Comparison of ENCODE assay signal across 10 cellular contexts in the genomic region with DNA sequence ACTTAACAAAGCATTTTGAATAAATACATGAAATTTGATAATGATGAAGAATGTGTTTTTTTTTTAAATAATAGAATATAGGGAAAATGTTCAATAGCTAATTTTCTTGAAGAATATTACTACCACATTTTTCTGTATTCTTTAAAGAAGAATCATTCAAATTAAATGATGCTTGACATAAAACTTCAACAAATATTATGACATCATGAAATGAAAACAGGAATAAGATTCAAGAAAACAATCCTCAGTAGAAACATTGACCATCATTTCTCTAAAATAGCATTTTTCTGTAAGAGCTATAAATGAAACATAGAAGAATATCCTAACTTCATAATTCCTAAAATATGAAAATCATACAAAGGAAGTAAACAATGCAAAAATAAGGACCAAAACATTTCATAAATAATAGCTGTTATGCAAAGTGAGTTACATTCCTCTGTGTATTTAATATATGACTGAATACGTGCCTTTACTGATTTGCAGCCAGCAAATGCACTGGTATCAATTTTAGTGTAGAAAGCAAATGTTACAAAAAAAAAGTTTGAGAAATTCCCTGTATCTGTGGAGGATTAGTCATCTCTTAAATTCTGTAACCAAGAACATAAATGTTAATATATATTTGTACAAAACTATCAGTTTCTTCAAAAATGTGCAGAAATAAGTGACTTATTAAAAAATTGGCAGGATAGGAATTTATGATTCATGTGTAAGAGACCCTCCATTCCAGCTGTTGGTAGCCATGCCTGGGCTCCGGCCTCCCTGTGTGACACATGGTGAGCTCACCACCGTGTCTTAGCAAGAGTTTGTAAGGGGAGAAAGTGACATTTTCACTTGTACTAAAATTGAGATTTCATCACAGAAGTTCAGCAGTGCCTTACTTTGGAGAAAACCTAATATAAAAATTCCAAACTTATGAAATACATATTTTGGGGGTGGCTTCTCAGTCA. TPM values are rescaled to one million over a fixed set of nuclear protein-coding genes. Genes with fewer than 3 reads are reported as not detected.
DNase-seq lines count a peak whose midpoint lies in the region; ATAC-seq and TF ChIP-seq lines count a peak whose summit lies in the region.
"Had no signal": no experiment of that assay in that cellular context is flagged by ENCODE, and none has a peak within 500 bp of the region (broad histone marks: within the 10 kb centered on the region; RNA-seq: fewer than 3 reads in every experiment).

No MANE protein-coding gene starts in this region.

- no peaks in the 10 kb centered on the region for H3K27me3 ChIP-seq in SK-N-SH (ENCODE audit: insufficient read depth)

- H3K79me2 ChIP-seq in SK-N-SH (ENCODE audit: insufficient read depth): no peaks in the 10 kb centered on the region

- peaks cover 2 to 34% of the 10 kb centered on the region in 2 experiments for H3K4me1 ChIP-seq in SK-N-SH (ENCODE audit: control insufficient read depth in 1 of 2, insufficient read depth in 2 of 2, low read depth in 1 of 2, low read length in 1 of 2)

- CTCF ChIA-PET in SK-N-SH (lab: Yijun Ruan, JAX): interaction anchor here (1.4 to 4.2 kb wide), 3 partner anchors 11 to 234 kb away, joined by 4 to 21 read pairs (median 18); no protein-coding TSS in a partner anchor

- TF ChIP-seq RAD21 in SK-N-SH (IDR thresholded peaks at IDR 0.05; ENCODE audit: low read length): no peak

- DNase-seq in Caki2 (ENCODE audit: low read depth): peak; percentile 34
- DNase-seq in SK-N-SH: no peak
- peak; percentile 93 to 97 for DNase-seq in foreskin fibroblast
- DNase-seq in MV-4-11 (lab: John Stamatoyannopoulos, UW): no peak
- DNase-seq in D341Med (ENCODE audit: low spot score): no peak
- no peak for DNase-seq in NCI-H1694 (lab: John Stamatoyannopoulos, UW)
- DNase-seq: NCI-H1092 treated with DMSO at 0.1 percent for 48 hours, Right ventricle myocardium superior had no signal

- no peaks in the 10 kb centered on the region for H3K36me3 ChIP-seq in SK-N-SH (replicated peaks in 1 of 2; ENCODE audit: control insufficient read depth in 1 of 2, insufficient read depth in 2 of 2, low read length in 1 of 2)

- ATAC-seq in GM21528 (IDR thresholded peaks at IDR 0.05; ENCODE audit: low FRiP score, unreplicated experiment): peak; percentile 55
- ATAC-seq in GM19324 (IDR thresholded peaks at IDR 0.05; ENCODE audit: low FRiP score, unreplicated experiment): no peak

- no peaks in the 10 kb centered on the region for H3K9me3 ChIP-seq in SK-N-SH

- TF ChIP-seq CTCF in SK-N-SH (IDR thresholded peaks at IDR 0.05) (no peak), foreskin fibroblast (IDR thresholded peaks at IDR 0.05; ENCODE audit: low read depth, low read length) (no peak)

- peak overlapping the region in 1 of 2 experiments; percentile 75; a peak in 2 of 4 replicates for H3K27ac ChIP-seq in SK-N-SH (ENCODE audit: low read depth in 2 of 2, low read length in 1 of 2)

- POLR2A ChIA-PET in SK-N-SH (lab: Yijun Ruan, JAX): no interaction called here

- H3K9ac ChIP-seq in SK-N-SH: 0 out of 2 replicates have a peak overlapping the region, but pooled peaks have one; percentile 14

- in situ Hi-C loops in Caki2 (cut with HindIII; ENCODE audit: low pct_unique_long_range_greater_than_20kb, low sequenced_read_pairs): no loop called here

- H3K4me2 ChIP-seq in SK-N-SH: peak overlapping the region; percentile 17; the same call in 1 of the 2 replicates

- no peaks in the 10 kb centered on the region for H4K20me1 ChIP-seq in SK-N-SH (ENCODE audit: insufficient read depth)

- no peak overlapping the region for H2AFZ ChIP-seq in SK-N-SH (ENCODE audit: low read depth)

- H3K9me2 ChIP-seq in SK-N-SH: no peaks in the 10 kb centered on the region

- WGBS in SK-N-SH (ENCODE audit: low lambda C conversion rate): 12% methylated on average over 3 of the region's 3 CpGs

- TF ChIP-seq EP300 in SK-N-SH (IDR thresholded peaks at IDR 0.05; ENCODE audit: borderline replicate concordance in 1 of 2, low read depth in 1 of 2, low read length in 1 of 2): peak in 1 of 2 experiments; percentile 74; a peak in 2 of 4 replicates

- H3F3A ChIP-seq in SK-N-SH (replicated peaks; ENCODE audit: insufficient read depth): peaks cover 61% of the 10 kb centered on the region

- H3K4me3 ChIP-seq in SK-N-SH (ENCODE audit: low read depth in 2 of 2, low read length in 1 of 2) (no peak overlapping the region), foreskin fibroblast (ENCODE audit: low read depth in 1 of 2, low read length in 2 of 2) (no peak overlapping the region)

TF ChIP-seq in SK-N-SH, 30 proteins besides CTCF, POLR2A, EP300 and RAD21:
- TF ChIP-seq SMC3 (IDR thresholded peaks at IDR 0.05; ENCODE audit: low read depth, low read length): no peak
- peak; percentile 93 for TF ChIP-seq FOSL2 (IDR thresholded peaks at IDR 0.05; ENCODE audit: borderline replicate concordance, low read depth)
- TF ChIP-seq RFX5 (IDR thresholded peaks at IDR 0.05; ENCODE audit: low read length): no peak
- TF ChIP-seq TAF1 (IDR thresholded peaks at IDR 0.05; ENCODE audit: borderline replicate concordance, low read depth, low read length): no peak
- peak; percentile 91 for TF ChIP-seq TCF12 (IDR thresholded peaks at IDR 0.05)
- TF ChIP-seq, protein P1, sequence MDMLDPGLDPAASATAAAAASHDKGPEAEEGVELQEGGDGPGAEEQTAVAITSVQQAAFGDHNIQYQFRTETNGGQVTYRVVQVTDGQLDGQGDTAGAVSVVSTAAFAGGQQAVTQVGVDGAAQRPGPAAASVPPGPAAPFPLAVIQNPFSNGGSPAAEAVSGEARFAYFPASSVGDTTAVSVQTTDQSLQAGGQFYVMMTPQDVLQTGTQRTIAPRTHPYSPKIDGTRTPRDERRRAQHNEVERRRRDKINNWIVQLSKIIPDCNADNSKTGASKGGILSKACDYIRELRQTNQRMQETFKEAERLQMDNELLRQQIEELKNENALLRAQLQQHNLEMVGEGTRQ (IDR thresholded peaks at IDR 0.05; ENCODE audit: borderline replicate concordance, low read depth, low read length): no peak
- TF ChIP-seq FOXJ3 (CRISPR knock-in tag; IDR thresholded peaks at IDR 0.05): no peak
- TF ChIP-seq, protein P2, sequence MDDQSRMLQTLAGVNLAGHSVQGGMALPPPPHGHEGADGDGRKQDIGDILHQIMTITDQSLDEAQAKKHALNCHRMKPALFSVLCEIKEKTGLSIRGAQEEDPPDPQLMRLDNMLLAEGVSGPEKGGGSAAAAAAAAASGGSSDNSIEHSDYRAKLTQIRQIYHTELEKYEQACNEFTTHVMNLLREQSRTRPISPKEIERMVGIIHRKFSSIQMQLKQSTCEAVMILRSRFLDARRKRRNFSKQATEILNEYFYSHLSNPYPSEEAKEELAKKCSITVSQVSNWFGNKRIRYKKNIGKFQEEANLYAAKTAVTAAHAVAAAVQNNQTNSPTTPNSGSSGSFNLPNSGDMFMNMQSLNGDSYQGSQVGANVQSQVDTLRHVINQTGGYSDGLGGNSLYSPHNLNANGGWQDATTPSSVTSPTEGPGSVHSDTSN (IDR thresholded peaks at IDR 0.05): peak; percentile 78
- TF ChIP-seq EZH2phosphoT487 (IDR thresholded peaks at IDR 0.05; ENCODE audit: borderline replicate concordance, low read depth): no peak
- TF ChIP-seq CHD2 (IDR thresholded peaks at IDR 0.05; ENCODE audit: low read length, partially characterized antibody): no peak
- TF ChIP-seq RXRA (IDR thresholded peaks at IDR 0.05; ENCODE audit: borderline replicate concordance, low read depth): peak; percentile 34; the same call in 1 of the 2 replicates
- TF ChIP-seq SIN3A (IDR thresholded peaks at IDR 0.05; ENCODE audit: borderline replicate concordance, low read depth, low read length): peak; percentile 72; the same call in 1 of the 2 replicates
- TF ChIP-seq NRF1 (IDR thresholded peaks at IDR 0.05; ENCODE audit: low read depth, low read length): no peak
- TF ChIP-seq JUND (IDR thresholded peaks at IDR 0.05): peak; percentile 88
- TF ChIP-seq, protein P3, sequence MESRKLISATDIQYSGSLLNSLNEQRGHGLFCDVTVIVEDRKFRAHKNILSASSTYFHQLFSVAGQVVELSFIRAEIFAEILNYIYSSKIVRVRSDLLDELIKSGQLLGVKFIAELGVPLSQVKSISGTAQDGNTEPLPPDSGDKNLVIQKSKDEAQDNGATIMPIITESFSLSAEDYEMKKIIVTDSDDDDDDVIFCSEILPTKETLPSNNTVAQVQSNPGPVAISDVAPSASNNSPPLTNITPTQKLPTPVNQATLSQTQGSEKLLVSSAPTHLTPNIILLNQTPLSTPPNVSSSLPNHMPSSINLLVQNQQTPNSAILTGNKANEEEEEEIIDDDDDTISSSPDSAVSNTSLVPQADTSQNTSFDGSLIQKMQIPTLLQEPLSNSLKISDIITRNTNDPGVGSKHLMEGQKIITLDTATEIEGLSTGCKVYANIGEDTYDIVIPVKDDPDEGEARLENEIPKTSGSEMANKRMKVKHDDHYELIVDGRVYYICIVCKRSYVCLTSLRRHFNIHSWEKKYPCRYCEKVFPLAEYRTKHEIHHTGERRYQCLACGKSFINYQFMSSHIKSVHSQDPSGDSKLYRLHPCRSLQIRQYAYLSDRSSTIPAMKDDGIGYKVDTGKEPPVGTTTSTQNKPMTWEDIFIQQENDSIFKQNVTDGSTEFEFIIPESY (IDR thresholded peaks at IDR 0.05; ENCODE audit: borderline replicate concordance, low read depth): 0 out of 2 replicates have a peak, but pooled peaks have one; percentile 18
- no peak; the same call in 1 of the 2 replicates for TF ChIP-seq YY1 (IDR thresholded peaks at IDR 0.05; ENCODE audit: low read depth)
- TF ChIP-seq, protein P4, sequence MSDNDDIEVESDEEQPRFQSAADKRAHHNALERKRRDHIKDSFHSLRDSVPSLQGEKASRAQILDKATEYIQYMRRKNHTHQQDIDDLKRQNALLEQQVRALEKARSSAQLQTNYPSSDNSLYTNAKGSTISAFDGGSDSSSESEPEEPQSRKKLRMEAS (IDR thresholded peaks at IDR 0.05; ENCODE audit: low read depth): peak; percentile 63
- peak; percentile 73; the same call in 1 of the 2 replicates for TF ChIP-seq TEAD4 (IDR thresholded peaks at IDR 0.05; ENCODE audit: borderline replicate concordance, insufficient read depth)
- no peak for TF ChIP-seq ELF1 (IDR thresholded peaks at IDR 0.05)
- TF ChIP-seq POLR2AphosphoS5 (IDR thresholded peaks at IDR 0.05; ENCODE audit: low read depth, low read length): peak; percentile 43; the same call in 1 of the 2 replicates
- TF ChIP-seq NFIC (IDR thresholded peaks at IDR 0.05; ENCODE audit: borderline replicate concordance): peak; percentile 87; the same call in 1 of the 2 replicates

RNA-seq across cellular contexts. Expression of a gene that starts 15.0 kb away (rescaled TPM):
- total RNA-seq in Caki2 (2014; rRNA removed; shearing (Covaris generic); ENCODE audit: low replicate concordance): 22.9 and 33.0 TPM in 2 replicates
- 12.8 and 14.3 TPM in 2 replicates for polyA plus RNA-seq in SK-N-SH (2012; rRNA removed)
- polyA plus RNA-seq in SK-N-SH (2012; cell fraction: cytosol; rRNA removed): 11.9 and 13.3 TPM in 2 replicates
- 14.0 and 17.8 TPM in 2 replicates for polyA plus RNA-seq in SK-N-SH (2012; cell fraction: nucleus; rRNA removed)

RNA-seq across cellular contexts. Expression of a gene that starts 36.6 kb away (rescaled TPM):
- total RNA-seq in Caki2 (2014; rRNA removed; shearing (Covaris generic); ENCODE audit: low replicate concordance): 53.9 and 71.0 TPM in 2 replicates
- polyA plus RNA-seq in SK-N-SH (2012; rRNA removed): 14.5 and 14.9 TPM in 2 replicates
- 18.1 and 23.0 TPM in 2 replicates for polyA plus RNA-seq in SK-N-SH (2012; cell fraction: cytosol; rRNA removed)
- 7.3 and 15.6 TPM in 2 replicates for polyA plus RNA-seq in SK-N-SH (2012; cell fraction: nucleus; rRNA removed)

Comparison
In these comparisons a context has a peak if more than half of its experiments do, and no peak if none do; other contexts are left out.
1. DNase-seq: peak in Caki2 (single experiment) and foreskin fibroblast (2 of 2); none in SK-N-SH (single experiment), MV-4-11 (single experiment), D341Med (single experiment) and NCI-H1694 (single experiment).